Comparison of ENCODE assay signal across 13 cellular contexts in genomic region chr22:50471197-50471847, GRCh38. TPM values are rescaled to one million over a fixed set of nuclear protein-coding genes. Genes with fewer than 3 reads are reported as not detected.
DNase-seq lines count a peak whose midpoint lies in the region; ATAC-seq, FAIRE-seq and TF ChIP-seq lines count a peak whose summit lies in the region.
"Had no signal": no experiment of that assay in that cellular context is flagged by ENCODE, and none has a peak within 500 bp of the region (broad histone marks: within the 10 kb centered on the region; RNA-seq: fewer than 3 reads in every experiment).

No MANE protein-coding gene starts in this region.

- H3F3A ChIP-seq in SU-DHL-6 (ENCODE audit: insufficient read depth): peaks cover 33% of the 10 kb centered on the region

- FAIRE-seq in frontal cortex (lab: Jason Lieb, UNC): no peak
- FAIRE-seq: H1 had no signal

- peak overlapping the region; percentile 68 for H3K4me3 Mint-ChIP-seq in T-helper 1 cell treated with Interleukin-12 subunit alpha and Interleukin-12 subunit beta and Interleukin-4 antibody, amounts not matched to agents 30 μg/mL and 1 μg/mL, for 36 hours
- H3K4me3 Mint-ChIP-seq in stimulated activated memory B cell treated with anti-CD40 and anti-IgM and Interleukin-4, amounts not matched to agents 10 μg/mL and 1 μg/mL and 100 μg/mL, for 72 hours: peak overlapping the region; percentile 64

- no peaks in the 10 kb centered on the region for H3K27me3 ChIP-seq in SU-DHL-6 (ENCODE audit: low read length)

- H3K4me3 ChIP-seq in SU-DHL-6 (ENCODE audit: insufficient read depth, low read length, poor library complexity, severe bottlenecking): peak overlapping the region; percentile 23

- H3K4me2 ChIP-seq in SU-DHL-6 (ENCODE audit: low read depth, low read length, poor library complexity, severe bottlenecking): peak overlapping the region; percentile 79

- no peaks in the 10 kb centered on the region; the same call in 1 of the 2 replicates for H4K20me1 ChIP-seq in SU-DHL-6 (ENCODE audit: low read depth, low read length)

- peak overlapping the region; percentile 78 for H3K9ac ChIP-seq in SU-DHL-6 (ENCODE audit: low read length)

- H3K36me3 Mint-ChIP-seq in T-helper 1 cell treated with Interleukin-12 subunit alpha and Interleukin-12 subunit beta and Interleukin-4 antibody, amounts not matched to agents 30 μg/mL and 1 μg/mL, for 36 hours (ENCODE audit: low read depth): peaks cover 17% of the 10 kb centered on the region
- peaks cover 24% of the 10 kb centered on the region for H3K36me3 Mint-ChIP-seq in stimulated activated memory B cell treated with anti-CD40 and anti-IgM and Interleukin-4, amounts not matched to agents 10 μg/mL and 1 μg/mL and 100 μg/mL, for 72 hours

- no peaks in the 10 kb centered on the region for H3K9me3 ChIP-seq in SU-DHL-6 (ENCODE audit: insufficient read depth, low read length)

- H3K9me2 ChIP-seq in SU-DHL-6 (replicated peaks; ENCODE audit: insufficient read depth, low read length): no peaks in the 10 kb centered on the region

- DNase-seq in T-helper 1 cell (no peak), frontal cortex (ENCODE audit: low spot score in 2 of 2) (peak; percentile 70 to 79), NCI-H2227 treated with DMSO at 0.1 percent for 48 hours (lab: John Stamatoyannopoulos, UW) (no peak), AG08395 (ENCODE audit: low spot score) (no peak)
- DNase-seq: NCI-H1105, NCI-H774, T-helper 9 cell had no signal

- peaks cover 62% of the 10 kb centered on the region for H3K79me2 ChIP-seq in SU-DHL-6 (ENCODE audit: insufficient read depth, low read length)

- TF ChIP-seq CTCF in SU-DHL-6 (IDR thresholded peaks at IDR 0.05; ENCODE audit: insufficient read depth, low read length, poor library complexity, severe bottlenecking): no peak

- peak overlapping the region; percentile 99 for H3K27ac ChIP-seq in SU-DHL-6 (ENCODE audit: low read depth, low read length)
- H3K27ac ChIP-seq: 22Rv1 had no signal

- no peak overlapping the region for H2AFZ ChIP-seq in SU-DHL-6 (ENCODE audit: low read depth, low read length, severe bottlenecking)

- ATAC-seq in stimulated activated memory B cell treated with anti-CD40 and anti-IgM and Interleukin-4, amounts not matched to agents 10 μg/mL and 1 μg/mL and 100 μg/mL, for 72 hours: no peak
- no peak for ATAC-seq in HG03342 (IDR thresholded peaks at IDR 0.05; ENCODE audit: unreplicated experiment)

- H3K9me3 Mint-ChIP-seq in T-helper 1 cell treated with Interleukin-12 subunit alpha and Interleukin-12 subunit beta and Interleukin-4 antibody, amounts not matched to agents 30 μg/mL and 1 μg/mL, for 36 hours: no peaks in the 10 kb centered on the region
- H3K9me3 Mint-ChIP-seq in stimulated activated memory B cell treated with anti-CD40 and anti-IgM and Interleukin-4, amounts not matched to agents 10 μg/mL and 1 μg/mL and 100 μg/mL, for 72 hours: no peaks in the 10 kb centered on the region

- H3K27me3 Mint-ChIP-seq in T-helper 1 cell treated with Interleukin-12 subunit alpha and Interleukin-12 subunit beta and Interleukin-4 antibody, amounts not matched to agents 30 μg/mL and 1 μg/mL, for 36 hours (ENCODE audit: low read depth): no peaks in the 10 kb centered on the region
- no peaks in the 10 kb centered on the region for H3K27me3 Mint-ChIP-seq in stimulated activated memory B cell treated with anti-CD40 and anti-IgM and Interleukin-4, amounts not matched to agents 10 μg/mL and 1 μg/mL and 100 μg/mL, for 72 hours

- peak overlapping the region; percentile 86 for H3K27ac Mint-ChIP-seq in T-helper 1 cell treated with Interleukin-12 subunit alpha and Interleukin-12 subunit beta and Interleukin-4 antibody, amounts not matched to agents 30 μg/mL and 1 μg/mL, for 36 hours
- peak overlapping the region; percentile 97 for H3K27ac Mint-ChIP-seq in stimulated activated memory B cell treated with anti-CD40 and anti-IgM and Interleukin-4, amounts not matched to agents 10 μg/mL and 1 μg/mL and 100 μg/mL, for 72 hours

- H3K4me1 Mint-ChIP-seq in T-helper 1 cell treated with Interleukin-12 subunit alpha and Interleukin-12 subunit beta and Interleukin-4 antibody, amounts not matched to agents 30 μg/mL and 1 μg/mL, for 36 hours (ENCODE audit: low read depth): peaks cover 51% of the 10 kb centered on the region
- peaks cover 86% of the 10 kb centered on the region for H3K4me1 Mint-ChIP-seq in stimulated activated memory B cell treated with anti-CD40 and anti-IgM and Interleukin-4, amounts not matched to agents 10 μg/mL and 1 μg/mL and 100 μg/mL, for 72 hours

- no peaks in the 10 kb centered on the region for H3K36me3 ChIP-seq in SU-DHL-6 (ENCODE audit: low read length)

RNA-seq across cellular contexts. Expression of gene SBF1, which starts 3.5 kb away (rescaled TPM):
- total RNA-seq in frontal cortex: 89.3 TPM

RNA-seq across cellular contexts. Expression of gene ADM2, which starts 10.0 kb away (rescaled TPM):
- not detected for total RNA-seq in frontal cortex

RNA-seq across cellular contexts. Expression of gene MIOX, which starts 15.3 kb away (rescaled TPM):
- total RNA-seq in frontal cortex: not detected

RNA-seq across cellular contexts. Expression of gene LMF2, which starts 36.2 kb away (rescaled TPM):
- total RNA-seq in frontal cortex: 11.8 TPM

RNA-seq across cellular contexts. Expression of gene NCAPH2, which starts 36.7 kb away (rescaled TPM):
- 42.4 TPM for total RNA-seq in frontal cortex

Comparison
In these comparisons a context has a peak if more than half of its experiments do, and no peak if none do; other contexts are left out.
1. DNase-seq: peak in frontal cortex (2 of 2); none in T-helper 1 cell (0 of 5), NCI-H2227 treated with DMSO at 0.1 percent for 48 hours (single experiment) and AG08395 (single experiment).